ENCODE assay signal across 19 cellular contexts in the genomic region with DNA sequence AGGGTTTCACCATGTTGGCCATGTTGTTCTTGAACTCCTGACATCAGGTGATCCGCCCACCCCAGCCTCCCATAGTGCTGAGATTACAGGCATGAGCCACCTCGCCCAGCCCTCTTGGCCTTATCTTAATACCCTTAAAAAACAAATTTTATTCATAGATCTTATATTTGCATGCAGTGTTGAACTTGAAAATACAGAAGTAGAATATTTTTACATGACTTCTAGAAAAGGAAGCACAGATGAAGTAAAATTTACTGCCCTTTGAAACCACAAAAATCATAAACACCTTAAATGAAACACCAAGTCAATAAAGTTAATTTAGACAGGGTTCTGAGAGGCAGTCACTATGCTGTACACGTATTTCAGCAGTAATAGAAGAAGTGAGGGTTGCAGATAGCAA.
DNase-seq lines count a peak whose midpoint lies in the region; ATAC-seq and TF ChIP-seq lines count a peak whose summit lies in the region.
"Had no signal": no experiment of that assay in that cellular context is flagged by ENCODE, and none has a peak within 500 bp of the region (broad histone marks: within the 10 kb centered on the region; RNA-seq: fewer than 3 reads in every experiment).

No MANE protein-coding gene starts in this region.

- H3K4me1 ChIP-seq in naive thymus-derived CD4-positive, alpha-beta T cell (ENCODE audit: control insufficient read depth in 2 of 2, insufficient read depth in 2 of 2, low read length in 2 of 2): no peaks in the 10 kb centered on the region

- H3K27ac Mint-ChIP-seq in activated B cell treated with CpG ODN at 0.5 μM for 24 hours (peak overlapping the region; percentile 75), immature natural killer cell (no peak overlapping the region)
- H3K27ac Mint-ChIP-seq in naive thymus-derived CD4-positive, alpha-beta T cell: peak overlapping the region in 1 of 9 donors; percentile 59
- H3K27ac Mint-ChIP-seq: activated CD8-positive, alpha-beta T cell treated with anti-CD3 and anti-CD28 coated beads, Interleukin-2, amount 10 ng/mL, durations not matched to agents 7 days and 5 days; activated naive CD8-positive, alpha-beta T cell treated with anti-CD3 and anti-CD28 coated beads for 36 hours; T-cell had no signal

- no peak for TF ChIP-seq CTCF in activated B cell treated with CpG ODN at 0.5 μM for 24 hours (IDR thresholded peaks at IDR 0.05)

- H3K4me3 Mint-ChIP-seq in activated B cell treated with CpG ODN at 0.5 μM for 24 hours (peak overlapping the region; percentile 39), immature natural killer cell (no peak overlapping the region)
- H3K4me3 Mint-ChIP-seq in naive thymus-derived CD4-positive, alpha-beta T cell: no peak overlapping the region
- H3K4me3 Mint-ChIP-seq: activated CD8-positive, alpha-beta T cell treated with anti-CD3 and anti-CD28 coated beads, Interleukin-2, amount 10 ng/mL, durations not matched to agents 7 days and 5 days; activated naive CD8-positive, alpha-beta T cell treated with anti-CD3 and anti-CD28 coated beads for 36 hours; stimulated activated naive CD8-positive, alpha-beta T cell treated with anti-CD3 and anti-CD28 coated beads, Interleukin-15, Interleukin-2, amounts not matched to agents 100 ng/mL and 50 ng/mL, for 24 hours; T-cell had no signal

- H3K9me3 Mint-ChIP-seq in activated B cell treated with CpG ODN at 0.5 μM for 24 hours (peaks cover 11% of the 10 kb centered on the region), immature natural killer cell (peaks cover 0 to 15% (median 9%) of the 10 kb centered on the region in 6 donors)
- peaks cover 9 to 38% (median 19%) of the 10 kb centered on the region in 11 donors for H3K9me3 Mint-ChIP-seq in naive thymus-derived CD4-positive, alpha-beta T cell

- no peaks in the 10 kb centered on the region for H3K27me3 Mint-ChIP-seq in activated B cell treated with CpG ODN at 0.5 μM for 24 hours
- peaks cover 0 to 1% (median 0%) of the 10 kb centered on the region in 3 donors for H3K27me3 Mint-ChIP-seq in immature natural killer cell (ENCODE audit: low read depth in 3 of 3)
- no peaks in the 10 kb centered on the region for H3K27me3 Mint-ChIP-seq in naive thymus-derived CD4-positive, alpha-beta T cell
- H3K27me3 Mint-ChIP-seq: activated naive CD8-positive, alpha-beta T cell treated with anti-CD3 and anti-CD28 coated beads for 36 hours; stimulated activated naive CD8-positive, alpha-beta T cell treated with anti-CD3 and anti-CD28 coated beads, Interleukin-15, Interleukin-2, amounts not matched to agents 100 ng/mL and 50 ng/mL, for 24 hours; T-cell had no signal

- CTCF ChIA-PET in activated B cell treated with CpG ODN at 0.5 μM for 24 hours (lab: Charles Lee): no interaction called here
- CTCF ChIA-PET in naive thymus-derived CD4-positive, alpha-beta T cell (lab: Charles Lee): no interaction called here

- no peaks in the 10 kb centered on the region for H3K36me3 ChIP-seq in H7 (replicated peaks; ENCODE audit: control insufficient read depth, insufficient read depth, low read length)
- peaks cover 0 to 3% (median 0%) of the 10 kb centered on the region in 3 experiments for H3K36me3 ChIP-seq in naive thymus-derived CD4-positive, alpha-beta T cell (ENCODE audit: control insufficient read depth in 2 of 3, insufficient read depth in 3 of 3, low read length in 3 of 3)

- peaks cover 0 to 24% (median 11%) of the 10 kb centered on the region in 3 experiments for H3K9me3 ChIP-seq in naive thymus-derived CD4-positive, alpha-beta T cell (ENCODE audit: control insufficient read depth in 2 of 3, low read length in 3 of 3)

- intact Hi-C loops in activated B cell treated with CpG ODN at 0.5 μM for 24 hours (cut with micrococcal nuclease): loop anchor here (2.0 to 5.0 kb wide), 2 partner anchors 111 to 144 kb away; partner anchors contain the start of gene CERS6
- intact Hi-C loops in naive thymus-derived CD4-positive, alpha-beta T cell (cut with micrococcal nuclease): no loop called here

- H3K27me3 ChIP-seq in H7 (ENCODE audit: control insufficient read depth, insufficient read depth, low read length): no peaks in the 10 kb centered on the region
- H3K27me3 ChIP-seq in naive thymus-derived CD4-positive, alpha-beta T cell (ENCODE audit: control insufficient read depth in 2 of 2, insufficient read depth in 2 of 2, low read length in 2 of 2): no peaks in the 10 kb centered on the region
- H3K27me3 ChIP-seq: foreskin keratinocyte had no signal

- ATAC-seq in GM18867 (IDR thresholded peaks at IDR 0.05; ENCODE audit: unreplicated experiment) (peak; percentile 78), GM21529 (IDR thresholded peaks at IDR 0.05; ENCODE audit: unreplicated experiment) (peak; percentile 65), HG03095 (IDR thresholded peaks at IDR 0.05; ENCODE audit: unreplicated experiment) (peak; percentile 55), activated B cell treated with CpG ODN at 0.5 μM for 24 hours (ENCODE audit: low read depth) (peak; percentile 74)
- no peak for ATAC-seq in naive thymus-derived CD4-positive, alpha-beta T cell
- ATAC-seq: activated CD8-positive, alpha-beta T cell treated with anti-CD3 and anti-CD28 coated beads, Interleukin-2, amount 10 ng/mL, durations not matched to agents 7 days and 5 days; foreskin keratinocyte; left lobe of liver; T-cell had no signal

- no peak overlapping the region for H3K4me3 ChIP-seq in H7 (ENCODE audit: insufficient read depth, low read depth, low read length)
- no peak overlapping the region for H3K4me3 ChIP-seq in naive thymus-derived CD4-positive, alpha-beta T cell (ENCODE audit: low read length)

- DNase-seq in activated B cell treated with CpG ODN at 0.5 μM for 24 hours: no peak
- no peak for DNase-seq in DMS53 (lab: John Stamatoyannopoulos, UW)
- no peak for DNase-seq in immature natural killer cell
- no peak for DNase-seq in H7
- no peak for DNase-seq in naive thymus-derived CD4-positive, alpha-beta T cell
- DNase-seq: activated CD8-positive, alpha-beta T cell treated with anti-CD3 and anti-CD28 coated beads, Interleukin-2, amount 10 ng/mL, durations not matched to agents 7 days and 5 days; activated naive CD8-positive, alpha-beta T cell treated with anti-CD3 and anti-CD28 coated beads for 36 hours; cortex of kidney; foreskin keratinocyte; NCI-H1048; stimulated activated CD4-positive, alpha-beta T cell treated with anti-CD3 and anti-CD28 coated beads, Interleukin-15, amount 100 ng/mL, for 24 hours; T-cell had no signal

- POLR2A ChIA-PET in activated B cell treated with CpG ODN at 0.5 μM for 24 hours (lab: Charles Lee): no interaction called here
- POLR2A ChIA-PET in naive thymus-derived CD4-positive, alpha-beta T cell (lab: Charles Lee): no interaction called here

- peaks cover 61% of the 10 kb centered on the region for H3K4me1 Mint-ChIP-seq in activated B cell treated with CpG ODN at 0.5 μM for 24 hours
- H3K4me1 Mint-ChIP-seq in immature natural killer cell: peaks cover 11 to 25% of the 10 kb centered on the region in 2 donors
- H3K4me1 Mint-ChIP-seq in naive thymus-derived CD4-positive, alpha-beta T cell: peaks cover 0 to 55% (median 44%) of the 10 kb centered on the region in 7 donors

- no peak overlapping the region for H3K27ac ChIP-seq in naive thymus-derived CD4-positive, alpha-beta T cell (ENCODE audit: low read depth, low read length)
- H3K27ac ChIP-seq: C4-2B, foreskin keratinocyte, HL-60 had no signal

- H3K36me3 Mint-ChIP-seq in activated B cell treated with CpG ODN at 0.5 μM for 24 hours (ENCODE audit: low read depth) (peaks cover 11% of the 10 kb centered on the region), immature natural killer cell (peaks cover 16 to 21% (median 17%) of the 10 kb centered on the region in 3 donors)
- peaks cover 25 to 54% (median 42%) of the 10 kb centered on the region in 5 donors for H3K36me3 Mint-ChIP-seq in naive thymus-derived CD4-positive, alpha-beta T cell
